In the genomic region with DNA sequence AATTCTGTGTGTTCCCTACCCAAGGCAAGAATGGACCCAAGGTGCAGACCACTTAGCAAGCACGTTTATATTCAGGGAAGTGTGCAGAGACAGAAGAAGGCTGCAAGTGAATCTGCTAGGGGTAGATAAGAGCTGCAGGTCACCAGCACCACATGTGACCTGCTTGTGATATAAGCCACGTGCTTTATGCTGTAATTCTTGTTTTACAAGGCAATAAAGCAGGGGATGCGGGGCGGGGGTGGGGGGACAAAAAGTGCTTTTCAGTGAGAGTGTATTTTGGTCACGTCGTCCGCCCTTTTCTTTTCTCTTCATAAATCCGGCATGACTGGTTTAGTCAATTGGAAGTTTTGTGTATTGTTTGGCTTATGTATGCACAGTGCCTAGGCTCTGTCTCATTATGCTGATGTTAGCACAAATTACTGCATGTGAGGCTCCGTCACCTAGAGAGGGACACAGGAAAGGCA, we compare ENCODE assay signal across 1 cellular context.
TF ChIP-seq lines count a peak whose summit lies in the region.

No MANE protein-coding gene starts in this region.

TF ChIP-seq in K562, 482 proteins besides CTCF, POLR2A, EP300 and RAD21 (continued from another document and continues in another):
- TF ChIP-seq ZNF318 (IDR thresholded peaks at IDR 0.05; ENCODE audit: borderline replicate concordance in 1 of 2, low read depth in 1 of 2) (peak in 1 of 2 experiments; percentile 62; a peak in 1 of 4 replicates), EP400 (IDR thresholded peaks at IDR 0.05) (peak; percentile 78), ZBTB1 (CRISPR knock-in tag; IDR thresholded peaks at IDR 0.05; ENCODE audit: borderline replicate concordance, low read depth) (no peak), GTF2A2 (tag; IDR thresholded peaks at IDR 0.05) (no peak), CTBP1 (IDR thresholded peaks at IDR 0.05; ENCODE audit: borderline replicate concordance) (no peak), L3MBTL2 (IDR thresholded peaks at IDR 0.05) (peak; percentile 61), CC2D1A (IDR thresholded peaks at IDR 0.05) (peak; percentile 65), ZFX (CRISPR knock-in tag; IDR thresholded peaks at IDR 0.05) (no peak), MAZ (CRISPR knock-in tag; conservative IDR thresholded peaks at IDR 0.05 in 1 of 2, IDR thresholded peaks at IDR 0.05 in 1 of 2) (no peak), LARP7 (IDR thresholded peaks at IDR 0.05) (no peak), PRPF4 (IDR thresholded peaks at IDR 0.05; ENCODE audit: insufficient read depth, low read depth, low read length, poor library complexity, severe bottlenecking) (no peak), MED1 (CRISPR knock-in tag; IDR thresholded peaks at IDR 0.05; ENCODE audit: borderline replicate concordance) (no peak), RFX7 (CRISPR knock-in tag; IDR thresholded peaks at IDR 0.05) (no peak), ZNF830 (CRISPR knock-in tag; IDR thresholded peaks at IDR 0.05) (no peak), SMAD1 (IDR thresholded peaks at IDR 0.05; ENCODE audit: low read depth, low read length, partially characterized antibody) (no peak), KAT7 (CRISPR knock-in tag; IDR thresholded peaks at IDR 0.05; ENCODE audit: borderline replicate concordance) (no peak), NFXL1 (CRISPR knock-in tag; IDR thresholded peaks at IDR 0.05) (no peak), KDM1A (IDR thresholded peaks at IDR 0.05) (peak; percentile 39 to 55; a peak in 2 of 4 replicates), DPF2 (IDR thresholded peaks at IDR 0.05) (peak; percentile 85), PTTG1 (tag; IDR thresholded peaks at IDR 0.05; ENCODE audit: low read depth) (no peak), SAFB (IDR thresholded peaks at IDR 0.05; ENCODE audit: borderline replicate concordance, low read depth, low read length) (no peak), TAL1 (IDR thresholded peaks at IDR 0.05) (peak; percentile 95), SIX5 (IDR thresholded peaks at IDR 0.05; ENCODE audit: borderline replicate concordance in 1 of 2, insufficient read depth in 1 of 2, low read depth in 1 of 2, low read length in 2 of 2) (no peak), TEAD4 (IDR thresholded peaks at IDR 0.05; ENCODE audit: low read length) (peak; percentile 95), TEAD4 (CRISPR knock-in tag; IDR thresholded peaks at IDR 0.05; ENCODE audit: borderline replicate concordance) (no peak), ARID4B (CRISPR knock-in tag; IDR thresholded peaks at IDR 0.05) (no peak), MYC (IDR thresholded peaks at IDR 0.05; ENCODE audit: low read depth, low read length) (peak; percentile 97), MYC (CRISPR knock-in tag; IDR thresholded peaks at IDR 0.05; ENCODE audit: borderline replicate concordance, low read depth) (no peak), POLR2G (IDR thresholded peaks at IDR 0.05; ENCODE audit: low read depth, low read length) (no peak), E2F6 (IDR thresholded peaks at IDR 0.05; ENCODE audit: borderline replicate concordance in 1 of 2, extremely low read depth in 1 of 2, insufficient read depth in 1 of 2, insufficient read length in 1 of 2, low read depth in 1 of 2, low read length in 1 of 2, poor library complexity in 1 of 2, severe bottlenecking in 1 of 2) (peak in 1 of 2 experiments; percentile 24), ZNF695 (CRISPR knock-in tag; IDR thresholded peaks at IDR 0.05) (no peak), TBP (optimal IDR thresholded peaks at IDR 0.05; ENCODE audit: low read depth, low read length) (peak; percentile 29), TCF7L2 (IDR thresholded peaks at IDR 0.05; ENCODE audit: low read depth, low read length) (no peak), MEIS2 (IDR thresholded peaks at IDR 0.05; ENCODE audit: partially characterized antibody) (peak; percentile 23), ZNF583 (CRISPR knock-in tag; IDR thresholded peaks at IDR 0.05) (no peak)
- TF ChIP-seq, protein P1, sequence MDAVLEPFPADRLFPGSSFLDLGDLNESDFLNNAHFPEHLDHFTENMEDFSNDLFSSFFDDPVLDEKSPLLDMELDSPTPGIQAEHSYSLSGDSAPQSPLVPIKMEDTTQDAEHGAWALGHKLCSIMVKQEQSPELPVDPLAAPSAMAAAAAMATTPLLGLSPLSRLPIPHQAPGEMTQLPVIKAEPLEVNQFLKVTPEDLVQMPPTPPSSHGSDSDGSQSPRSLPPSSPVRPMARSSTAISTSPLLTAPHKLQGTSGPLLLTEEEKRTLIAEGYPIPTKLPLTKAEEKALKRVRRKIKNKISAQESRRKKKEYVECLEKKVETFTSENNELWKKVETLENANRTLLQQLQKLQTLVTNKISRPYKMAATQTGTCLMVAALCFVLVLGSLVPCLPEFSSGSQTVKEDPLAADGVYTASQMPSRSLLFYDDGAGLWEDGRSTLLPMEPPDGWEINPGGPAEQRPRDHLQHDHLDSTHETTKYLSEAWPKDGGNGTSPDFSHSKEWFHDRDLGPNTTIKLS (IDR thresholded peaks at IDR 0.05; ENCODE audit: borderline replicate concordance, low read depth): no peak
- TF ChIP-seq, protein P2, sequence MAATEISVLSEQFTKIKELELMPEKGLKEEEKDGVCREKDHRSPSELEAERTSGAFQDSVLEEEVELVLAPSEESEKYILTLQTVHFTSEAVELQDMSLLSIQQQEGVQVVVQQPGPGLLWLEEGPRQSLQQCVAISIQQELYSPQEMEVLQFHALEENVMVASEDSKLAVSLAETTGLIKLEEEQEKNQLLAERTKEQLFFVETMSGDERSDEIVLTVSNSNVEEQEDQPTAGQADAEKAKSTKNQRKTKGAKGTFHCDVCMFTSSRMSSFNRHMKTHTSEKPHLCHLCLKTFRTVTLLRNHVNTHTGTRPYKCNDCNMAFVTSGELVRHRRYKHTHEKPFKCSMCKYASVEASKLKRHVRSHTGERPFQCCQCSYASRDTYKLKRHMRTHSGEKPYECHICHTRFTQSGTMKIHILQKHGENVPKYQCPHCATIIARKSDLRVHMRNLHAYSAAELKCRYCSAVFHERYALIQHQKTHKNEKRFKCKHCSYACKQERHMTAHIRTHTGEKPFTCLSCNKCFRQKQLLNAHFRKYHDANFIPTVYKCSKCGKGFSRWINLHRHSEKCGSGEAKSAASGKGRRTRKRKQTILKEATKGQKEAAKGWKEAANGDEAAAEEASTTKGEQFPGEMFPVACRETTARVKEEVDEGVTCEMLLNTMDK (IDR thresholded peaks at IDR 0.05; ENCODE audit: borderline replicate concordance, insufficient read depth, low read depth, low read length, poor library complexity, severe bottlenecking): no peak
- TF ChIP-seq, protein P3, sequence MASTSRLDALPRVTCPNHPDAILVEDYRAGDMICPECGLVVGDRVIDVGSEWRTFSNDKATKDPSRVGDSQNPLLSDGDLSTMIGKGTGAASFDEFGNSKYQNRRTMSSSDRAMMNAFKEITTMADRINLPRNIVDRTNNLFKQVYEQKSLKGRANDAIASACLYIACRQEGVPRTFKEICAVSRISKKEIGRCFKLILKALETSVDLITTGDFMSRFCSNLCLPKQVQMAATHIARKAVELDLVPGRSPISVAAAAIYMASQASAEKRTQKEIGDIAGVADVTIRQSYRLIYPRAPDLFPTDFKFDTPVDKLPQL (IDR thresholded peaks at IDR 0.05; ENCODE audit: extremely low read depth, insufficient read length): no peak
- TF ChIP-seq, protein P4, sequence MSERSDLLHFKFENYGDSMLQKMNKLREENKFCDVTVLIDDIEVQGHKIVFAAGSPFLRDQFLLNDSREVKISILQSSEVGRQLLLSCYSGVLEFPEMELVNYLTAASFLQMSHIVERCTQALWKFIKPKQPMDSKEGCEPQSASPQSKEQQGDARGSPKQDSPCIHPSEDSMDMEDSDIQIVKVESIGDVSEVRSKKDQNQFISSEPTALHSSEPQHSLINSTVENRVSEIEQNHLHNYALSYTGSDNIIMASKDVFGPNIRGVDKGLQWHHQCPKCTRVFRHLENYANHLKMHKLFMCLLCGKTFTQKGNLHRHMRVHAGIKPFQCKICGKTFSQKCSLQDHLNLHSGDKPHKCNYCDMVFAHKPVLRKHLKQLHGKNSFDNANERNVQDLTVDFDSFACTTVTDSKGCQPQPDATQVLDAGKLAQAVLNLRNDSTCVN (CRISPR knock-in tag; IDR thresholded peaks at IDR 0.05): no peak
